Comparison of ENCODE assay signal across 16 cellular contexts in genomic region chr19:15015946-15016542, GRCh38. TPM values are rescaled to one million over a fixed set of nuclear protein-coding genes. Genes with fewer than 3 reads are reported as not detected.
A peak's percentile ranks its signal among the peaks of the same experiment; 100 is the strongest.
DNase-seq lines count a peak whose midpoint lies in the region; ATAC-seq and TF ChIP-seq lines count a peak whose summit lies in the region.
"Had no signal": no experiment of that assay in that cellular context is flagged by ENCODE, and none has a peak within 500 bp of the region (broad histone marks: within the 10 kb centered on the region; RNA-seq: fewer than 3 reads in every experiment).

No MANE protein-coding gene starts in this region.

- POLR2A ChIA-PET in PC-9 (lab: Charles Lee; ENCODE audit: unreplicated experiment): no interaction called here

- no peak overlapping the region for H3K4me2 ChIP-seq in PC-9
- H3K4me2 ChIP-seq: BLaER1 had no signal

- H3K4me1 ChIP-seq in PC-9 (replicated peaks; ENCODE audit: insufficient read depth): no peaks in the 10 kb centered on the region
- H3K4me1 ChIP-seq: BLaER1 had no signal

- H3K27me3 Mint-ChIP-seq in stimulated activated naive CD8-positive, alpha-beta T cell treated with anti-CD3 and anti-CD28 coated beads, Interleukin-15, amount 100 ng/mL, for 72 hours: peaks cover 42% of the 10 kb centered on the region
- peaks cover 10% of the 10 kb centered on the region for H3K27me3 Mint-ChIP-seq in chondrocyte (ENCODE audit: low read depth)

- H2AFZ ChIP-seq in PC-9: no peak overlapping the region

- no peaks in the 10 kb centered on the region for H3K9me3 Mint-ChIP-seq in stimulated activated naive CD8-positive, alpha-beta T cell treated with anti-CD3 and anti-CD28 coated beads, Interleukin-15, amount 100 ng/mL, for 72 hours
- H3K9me3 Mint-ChIP-seq in chondrocyte (ENCODE audit: low read depth): no peaks in the 10 kb centered on the region
- H3K9me3 Mint-ChIP-seq: activated T-helper 1 cell treated with anti-CD3 and anti-CD28 coated beads, Interleukin-12 subunit alpha, Interleukin-12 subunit beta, Interleukin-2, Interleukin-4 antibody, amounts not matched to agents 30 ng/mL and 10 ng/mL and 1 ng/mL, durations not matched to agents 14 hours and 24 hours and 36 hours; dendritic cell treated with granulocyte-macrophage colony-stimulating factor and Interleukin-4, amounts not matched to agents 40 ng/mL and 50 ng/mL, for 4 days; natural killer cell treated with Interleukin-12 subunit alpha and Interleukin-12 subunit beta and Interleukin-15 and Interleukin-18, amount 100 ng/mL, for 72 hours had no signal

- no peak for ATAC-seq in stimulated activated naive CD8-positive, alpha-beta T cell treated with anti-CD3 and anti-CD28 coated beads, Interleukin-15, Interleukin-2, amounts not matched to agents 100 U/mL and 50 U/mL, for 24 hours
- no peak for ATAC-seq in stimulated activated naive CD8-positive, alpha-beta T cell treated with anti-CD3 and anti-CD28 coated beads, Interleukin-15, amount 100 ng/mL, for 72 hours
- ATAC-seq: natural killer cell treated with Interleukin-12 subunit alpha and Interleukin-12 subunit beta and Interleukin-15 and Interleukin-18, amount 100 ng/mL, for 72 hours had no signal

- H3K27me3 ChIP-seq in PC-9 (ENCODE audit: insufficient read depth, low read depth): 0 out of 2 replicates have a peak, but pooled peaks cover 3% of the 10 kb centered on the region
- H3K27me3 ChIP-seq: BLaER1 had no signal

- H3K36me3 Mint-ChIP-seq in chondrocyte (ENCODE audit: low read depth): no peaks in the 10 kb centered on the region
- H3K36me3 Mint-ChIP-seq: natural killer cell treated with Interleukin-12 subunit alpha and Interleukin-12 subunit beta and Interleukin-15 and Interleukin-18, amount 100 ng/mL, for 72 hours had no signal

- H3K4me3 ChIP-seq in PC-9: no peak overlapping the region
- H3K4me3 ChIP-seq: BLaER1 had no signal

- CTCF ChIA-PET in PC-9 (lab: Charles Lee): no interaction called here

- no peaks in the 10 kb centered on the region for H3K9me3 ChIP-seq in PC-9 (ENCODE audit: insufficient read depth, low read depth)
- H3K9me3 ChIP-seq: BLaER1 had no signal

- no peak overlapping the region for H3K4me3 Mint-ChIP-seq in stimulated activated naive CD8-positive, alpha-beta T cell treated with anti-CD3 and anti-CD28 coated beads, Interleukin-15, amount 100 ng/mL, for 72 hours
- no peak overlapping the region for H3K4me3 Mint-ChIP-seq in chondrocyte (ENCODE audit: unreplicated experiment)
- H3K4me3 Mint-ChIP-seq: activated T-helper 1 cell treated with anti-CD3 and anti-CD28 coated beads, Interleukin-12 subunit alpha, Interleukin-12 subunit beta, Interleukin-2, Interleukin-4 antibody, amounts not matched to agents 30 ng/mL and 10 ng/mL and 1 ng/mL, durations not matched to agents 14 hours and 24 hours and 36 hours; dendritic cell treated with granulocyte-macrophage colony-stimulating factor and Interleukin-4, amounts not matched to agents 40 ng/mL and 50 ng/mL, for 4 days; natural killer cell treated with Interleukin-12 subunit alpha and Interleukin-12 subunit beta and Interleukin-15 and Interleukin-18, amount 100 ng/mL, for 72 hours had no signal

- no peaks in the 10 kb centered on the region for H3K79me2 ChIP-seq in PC-9 (ENCODE audit: low read depth)

- H3K36me3 ChIP-seq in PC-9 (ENCODE audit: low read depth): no peaks in the 10 kb centered on the region
- H3K36me3 ChIP-seq: BLaER1 had no signal

- H4K20me1 ChIP-seq in PC-9 (ENCODE audit: insufficient read depth): no peaks in the 10 kb centered on the region
- H4K20me1 ChIP-seq: BLaER1 had no signal

- intact Hi-C loops in PC-9 (cut with micrococcal nuclease; ENCODE audit: unreplicated experiment): no loop called here

- H3K27ac Mint-ChIP-seq in stimulated activated naive CD8-positive, alpha-beta T cell treated with anti-CD3 and anti-CD28 coated beads, Interleukin-15, amount 100 ng/mL, for 72 hours: no peak overlapping the region
- H3K27ac Mint-ChIP-seq in chondrocyte (ENCODE audit: unreplicated experiment): no peak overlapping the region
- H3K27ac Mint-ChIP-seq: activated T-helper 1 cell treated with anti-CD3 and anti-CD28 coated beads, Interleukin-12 subunit alpha, Interleukin-12 subunit beta, Interleukin-2, Interleukin-4 antibody, amounts not matched to agents 30 ng/mL and 10 ng/mL and 1 ng/mL, durations not matched to agents 14 hours and 24 hours and 36 hours; dendritic cell treated with granulocyte-macrophage colony-stimulating factor and Interleukin-4, amounts not matched to agents 40 ng/mL and 50 ng/mL, for 4 days; natural killer cell treated with Interleukin-12 subunit alpha and Interleukin-12 subunit beta and Interleukin-15 and Interleukin-18, amount 100 ng/mL, for 72 hours had no signal

- H3K27ac ChIP-seq in PC-9: no peak overlapping the region
- H3K27ac ChIP-seq: BLaER1 had no signal

- BruUV-seq in PC-9 (replicated peaks; lab: Mats Ljungman, UMichigan): no TSS peak

- no peaks in the 10 kb centered on the region for H3K9me2 ChIP-seq in PC-9 (ENCODE audit: insufficient read depth)

- TF ChIP-seq CTCF in PC-9 (conservative IDR thresholded peaks at IDR 0.05) (no peak), chondrocyte (IDR thresholded peaks at IDR 0.05) (no peak)

- H3F3A ChIP-seq in PC-9 (ENCODE audit: insufficient read depth, low read depth): no peaks in the 10 kb centered on the region; the same call in 1 of the 2 replicates

- DNase-seq in stimulated activated naive CD8-positive, alpha-beta T cell treated with anti-CD3 and anti-CD28 coated beads, Interleukin-15, Interleukin-2, amounts not matched to agents 100 U/mL and 50 U/mL, for 24 hours: peak; percentile 9
- DNase-seq in stimulated activated naive CD8-positive, alpha-beta T cell treated with anti-CD3 and anti-CD28 coated beads, Interleukin-15, amount 100 ng/mL, for 72 hours: no peak
- DNase-seq in PC-9: peak; percentile 19 to 49
- DNase-seq in erythroblast (lab: John Stamatoyannopoulos, UW): peak; percentile 36 to 37
- no peak for DNase-seq in activated CD8-positive, alpha-beta memory T cell treated with anti-CD3 and anti-CD28 coated beads, Interleukin-2, amount 50 U/mL, for 48 hours
- no peak for DNase-seq in chondrocyte (ENCODE audit: low spot score)
- DNase-seq in D341Med (ENCODE audit: low spot score): no peak
- DNase-seq in T-helper 1 cell: no peak
- DNase-seq: NCI-H774; stimulated activated CD4-positive, alpha-beta T cell treated with anti-CD3 and anti-CD28 coated beads, Interleukin-1b, Interleukin-23, amount 100 ng/mL, for 48 hours; substantia nigra had no signal

- no peaks in the 10 kb centered on the region for H3K4me1 Mint-ChIP-seq in stimulated activated naive CD8-positive, alpha-beta T cell treated with anti-CD3 and anti-CD28 coated beads, Interleukin-15, amount 100 ng/mL, for 72 hours
- no peaks in the 10 kb centered on the region for H3K4me1 Mint-ChIP-seq in chondrocyte (ENCODE audit: low read depth)

- no peak for TF ChIP-seq POLR2A in erythroblast (IDR thresholded peaks at IDR 0.05; ENCODE audit: low read length)

RNA-seq across cellular contexts. Expression of gene CASP14, which starts 33.2 kb away (rescaled TPM):
- total RNA-seq in PC-9 (2021) (0.58 and 1.9 TPM in 2 replicates), chondrocyte (not detected in 3 replicates)
- total RNA-seq: activated T-helper 1 cell treated with anti-CD3 and anti-CD28 coated beads, Interleukin-12 subunit alpha, Interleukin-12 subunit beta, Interleukin-2, Interleukin-4 antibody, amounts not matched to agents 30 ng/mL and 10 ng/mL and 1 ng/mL, durations not matched to agents 14 hours and 24 hours and 36 hours; natural killer cell treated with Interleukin-12 subunit alpha and Interleukin-12 subunit beta and Interleukin-15 and Interleukin-18, amount 100 ng/mL, for 72 hours; T-helper 2 cell treated with Interferon-gamma antibody and Interleukin-4, amounts not matched to agents 100 ng/mL and 5 ng/mL, for 36 hours had no signal

RNA-seq across cellular contexts. Expression of gene SLC1A6, which starts 36.4 kb away (rescaled TPM):
- total RNA-seq in PC-9 (2021) (1.5 and 2.9 TPM in 2 replicates), chondrocyte (not detected in 3 replicates)
- total RNA-seq: activated T-helper 1 cell treated with anti-CD3 and anti-CD28 coated beads, Interleukin-12 subunit alpha, Interleukin-12 subunit beta, Interleukin-2, Interleukin-4 antibody, amounts not matched to agents 30 ng/mL and 10 ng/mL and 1 ng/mL, durations not matched to agents 14 hours and 24 hours and 36 hours; natural killer cell treated with Interleukin-12 subunit alpha and Interleukin-12 subunit beta and Interleukin-15 and Interleukin-18, amount 100 ng/mL, for 72 hours; T-helper 2 cell treated with Interferon-gamma antibody and Interleukin-4, amounts not matched to agents 100 ng/mL and 5 ng/mL, for 36 hours had no signal

Comparison
In these comparisons a context has a peak if more than half of its experiments do, and no peak if none do; other contexts are left out.
1. DNase-seq: peak in stimulated activated naive CD8-positive, alpha-beta T cell treated with anti-CD3 and anti-CD28 coated beads, Interleukin-15, Interleukin-2, amounts not matched to agents 100 U/mL and 50 U/mL, for 24 hours (single experiment), PC-9 (2 of 2) and erythroblast (2 of 2); none in stimulated activated naive CD8-positive, alpha-beta T cell treated with anti-CD3 and anti-CD28 coated beads, Interleukin-15, amount 100 ng/mL, for 72 hours (0 of 2), activated CD8-positive, alpha-beta memory T cell treated with anti-CD3 and anti-CD28 coated beads, Interleukin-2, amount 50 U/mL, for 48 hours (single experiment), chondrocyte (single experiment), D341Med (single experiment) and T-helper 1 cell (0 of 5).